ENCODE assay signal across 21 cellular contexts in the genomic region with DNA sequence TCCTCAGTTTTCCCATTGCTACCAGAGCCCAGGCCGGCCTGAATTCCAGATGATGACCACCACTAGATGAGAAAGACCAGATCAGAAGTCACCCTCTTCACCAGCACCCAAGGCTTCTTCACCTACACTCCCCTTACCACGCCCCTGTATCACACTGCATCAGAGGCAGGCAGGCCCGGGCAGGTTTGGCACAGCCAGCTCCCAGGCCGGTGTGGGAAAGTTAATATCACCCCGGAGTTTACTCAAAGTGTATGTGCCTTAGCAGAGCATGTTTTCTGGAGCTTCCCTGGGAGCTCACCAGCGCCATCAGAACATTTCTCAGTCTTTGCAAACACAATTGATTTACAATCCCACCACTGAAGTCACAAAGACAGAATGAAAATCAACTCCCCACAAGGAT. TPM values are rescaled to one million over a fixed set of nuclear protein-coding genes. Genes with fewer than 3 reads are reported as not detected.
DNase-seq lines count a peak whose midpoint lies in the region; ATAC-seq and TF ChIP-seq lines count a peak whose summit lies in the region.
"Had no signal": no experiment of that assay in that cellular context is flagged by ENCODE, and none has a peak within 500 bp of the region (broad histone marks: within the 10 kb centered on the region; RNA-seq: fewer than 3 reads in every experiment).

No MANE protein-coding gene starts in this region.

- H3K9ac ChIP-seq in Karpas-422 (ENCODE audit: low read length) (peak overlapping the region; percentile 29), OCI-LY1 (ENCODE audit: low read length) (peak overlapping the region; percentile 63; the same call in 1 of the 2 replicates)

- H3K27me3 Mint-ChIP-seq in nephron progenitor cell (ENCODE audit: low read depth, poor library complexity): peaks cover 5% of the 10 kb centered on the region
- H3K27me3 Mint-ChIP-seq: activated B cell treated with CpG ODN at 0.5 μM for 24 hours had no signal

- intact Hi-C loops in mucosa of descending colon (cut with DNase I, micrococcal nuclease): loop anchor here in 1 of 2 donors (5.0 kb wide), 1 partner anchor 144 kb away; no protein-coding TSS in a partner anchor

- H4K20me1 ChIP-seq in Karpas-422 (ENCODE audit: insufficient read depth, low read depth, low read length): no peaks in the 10 kb centered on the region
- H4K20me1 ChIP-seq in OCI-LY1 (ENCODE audit: insufficient read depth, low read length): no peaks in the 10 kb centered on the region

- H3K9me3 Mint-ChIP-seq in nephron progenitor cell: no peaks in the 10 kb centered on the region
- H3K9me3 Mint-ChIP-seq: activated B cell treated with CpG ODN at 0.5 μM for 24 hours had no signal

- H3K36me3 ChIP-seq in Karpas-422 (ENCODE audit: insufficient read depth, low read length) (no peaks in the 10 kb centered on the region), OCI-LY1 (ENCODE audit: insufficient read depth, low read length) (no peaks in the 10 kb centered on the region), mucosa of descending colon (ENCODE audit: low read depth) (no peaks in the 10 kb centered on the region)
- H3K36me3 ChIP-seq: HAP-1, left ventricle myocardium inferior had no signal

- H3K27me3 ChIP-seq in Karpas-422 (ENCODE audit: low read length) (peaks cover 2% of the 10 kb centered on the region; the same call in 1 of the 2 replicates), OCI-LY1 (ENCODE audit: insufficient read depth, low read length) (no peaks in the 10 kb centered on the region)

- H3K4me1 ChIP-seq in Karpas-422 (ENCODE audit: low read length) (peaks cover 83% of the 10 kb centered on the region), OCI-LY1 (ENCODE audit: insufficient read depth, low read length, severe bottlenecking) (peaks cover 85% of the 10 kb centered on the region), mucosa of descending colon (ENCODE audit: low read depth) (peaks cover 20% of the 10 kb centered on the region)
- H3K4me1 ChIP-seq: left ventricle myocardium inferior had no signal

- DNase-seq in DMS53 (lab: John Stamatoyannopoulos, UW): peak; percentile 75
- no peak for DNase-seq in DMS53 treated with DMSO at 0.1 percent for 48 hours (lab: John Stamatoyannopoulos, UW; ENCODE audit: unreplicated experiment)
- DNase-seq in Karpas-422: no peak
- DNase-seq in mucosa of descending colon: peak in 2 of 3 donors; percentile 39 to 50
- no peak for DNase-seq in DMS114 treated with DMSO at 0.1 percent for 48 hours (lab: John Stamatoyannopoulos, UW; ENCODE audit: unreplicated experiment)
- DNase-seq in nephron progenitor cell: no peak
- DNase-seq: 8988T; activated B cell treated with CpG ODN at 0.5 μM for 24 hours; activated CD8-positive, alpha-beta memory T cell treated with anti-CD3 and anti-CD28 coated beads, Interleukin-2, amount 10 ng/mL, durations not matched to agents 7 days and 5 days; activated gamma-delta T cell treated with Interleukin-2 at 50 U/mL for 16 hours; left ventricle myocardium inferior had no signal

- H3K4me3 ChIP-seq in Karpas-422 (ENCODE audit: low read length): no peak overlapping the region
- H3K4me3 ChIP-seq in OCI-LY1 (ENCODE audit: low read depth, low read length, poor library complexity, severe bottlenecking): no peak overlapping the region
- no peak overlapping the region for H3K4me3 ChIP-seq in mucosa of descending colon
- H3K4me3 ChIP-seq: GM12878, HAP-1, left ventricle myocardium inferior had no signal

- peak; percentile 8 for ATAC-seq in mucosa of descending colon
- no peak for ATAC-seq in GM21528 (IDR thresholded peaks at IDR 0.05; ENCODE audit: low FRiP score, unreplicated experiment)
- ATAC-seq: activated CD8-positive, alpha-beta memory T cell treated with anti-CD3 and anti-CD28 coated beads, Interleukin-2, amount 10 ng/mL, durations not matched to agents 7 days and 5 days; GM12878; HepG2 had no signal

- H3F3A ChIP-seq in OCI-LY1 (ENCODE audit: insufficient read depth, low read length): peaks cover 4% of the 10 kb centered on the region; the same call in 1 of the 2 replicates

- H3K9me3 ChIP-seq in Karpas-422 (ENCODE audit: low read length): no peaks in the 10 kb centered on the region
- no peaks in the 10 kb centered on the region for H3K9me3 ChIP-seq in OCI-LY1 (ENCODE audit: low read length)
- H3K9me3 ChIP-seq in mucosa of descending colon: no peaks in the 10 kb centered on the region
- H3K9me3 ChIP-seq: HAP-1, left ventricle myocardium inferior had no signal

- no peak overlapping the region for H3K4me3 Mint-ChIP-seq in nephron progenitor cell
- H3K4me3 Mint-ChIP-seq: activated B cell treated with CpG ODN at 0.5 μM for 24 hours; activated CD8-positive, alpha-beta memory T cell treated with anti-CD3 and anti-CD28 coated beads, Interleukin-2, amount 10 ng/mL, durations not matched to agents 7 days and 5 days had no signal

- H3K79me2 ChIP-seq in Karpas-422 (ENCODE audit: low read length): no peaks in the 10 kb centered on the region
- no peaks in the 10 kb centered on the region for H3K79me2 ChIP-seq in OCI-LY1 (ENCODE audit: insufficient read depth, low read length)

- TF ChIP-seq CTCF in OCI-LY1 (IDR thresholded peaks at IDR 0.05; ENCODE audit: low read length): no peak
- no peak for TF ChIP-seq CTCF in mucosa of descending colon (IDR thresholded peaks at IDR 0.05)
- TF ChIP-seq CTCF in nephron progenitor cell (IDR thresholded peaks at IDR 0.05): no peak

- no peak overlapping the region for H3K27ac Mint-ChIP-seq in nephron progenitor cell
- H3K27ac Mint-ChIP-seq: activated B cell treated with CpG ODN at 0.5 μM for 24 hours; activated CD8-positive, alpha-beta memory T cell treated with anti-CD3 and anti-CD28 coated beads, Interleukin-2, amount 10 ng/mL, durations not matched to agents 7 days and 5 days had no signal

- H2AFZ ChIP-seq in Karpas-422 (ENCODE audit: low read length) (no peak overlapping the region), OCI-LY1 (ENCODE audit: low read length) (no peak overlapping the region)

- no peaks in the 10 kb centered on the region for H3K36me3 Mint-ChIP-seq in nephron progenitor cell (ENCODE audit: low read depth)
- H3K36me3 Mint-ChIP-seq: activated CD8-positive, alpha-beta memory T cell treated with anti-CD3 and anti-CD28 coated beads, Interleukin-2, amount 10 ng/mL, durations not matched to agents 7 days and 5 days had no signal

- H3K9me2 ChIP-seq in Karpas-422 (replicated peaks; ENCODE audit: insufficient read depth, low read length) (no peaks in the 10 kb centered on the region), OCI-LY1 (ENCODE audit: low read depth, low read length) (no peaks in the 10 kb centered on the region)

- H3K4me1 Mint-ChIP-seq in nephron progenitor cell: no peaks in the 10 kb centered on the region

- peak overlapping the region; percentile 54 for H3K4me2 ChIP-seq in Karpas-422 (ENCODE audit: low read depth, low read length, poor library complexity, severe bottlenecking)
- H3K4me2 ChIP-seq in OCI-LY1 (ENCODE audit: low read length): no peak overlapping the region; the same call in 1 of the 2 replicates

- H3K27ac ChIP-seq in Karpas-422 (ENCODE audit: low read length) (peak overlapping the region; percentile 67), OCI-LY1 (ENCODE audit: low read depth, low read length, poor library complexity, severe bottlenecking) (peak overlapping the region; percentile 93)
- H3K27ac ChIP-seq: C4-2B, left ventricle myocardium inferior had no signal

RNA-seq across cellular contexts. Expression of a gene that starts 47.5 kb away (rescaled TPM):
- total RNA-seq in Karpas-422 (2014; rRNA removed; shearing (Covaris generic); ENCODE audit: low replicate concordance): 803 and 894 TPM in 2 replicates
- 1 to 10 TPM; 2.8 to 9.3 (median 5.4) TPM for total RNA-seq in mucosa of descending colon
- total RNA-seq: astrocyte, dermis microvascular lymphatic vessel endothelial cell, myocyte, pulmonary artery endothelial cell had no signal

Comparison
In these comparisons a context has a peak if more than half of its experiments do, and no peak if none do; other contexts are left out.
1. DNase-seq: peak in DMS53 (single experiment) and mucosa of descending colon (2 of 3); none in DMS53 treated with DMSO at 0.1 percent for 48 hours (single experiment), Karpas-422 (single experiment), DMS114 treated with DMSO at 0.1 percent for 48 hours (single experiment) and nephron progenitor cell (single experiment).
2. RNA of a gene that starts 47.5 kb away (total RNA-seq): 803 to 894 TPM in Karpas-422; 2.8 to 9.3 TPM in mucosa of descending colon; every median in the first group is over 10 times any median in the second.